8 cellular contexts compared by ENCODE assay signal in the genomic region with DNA sequence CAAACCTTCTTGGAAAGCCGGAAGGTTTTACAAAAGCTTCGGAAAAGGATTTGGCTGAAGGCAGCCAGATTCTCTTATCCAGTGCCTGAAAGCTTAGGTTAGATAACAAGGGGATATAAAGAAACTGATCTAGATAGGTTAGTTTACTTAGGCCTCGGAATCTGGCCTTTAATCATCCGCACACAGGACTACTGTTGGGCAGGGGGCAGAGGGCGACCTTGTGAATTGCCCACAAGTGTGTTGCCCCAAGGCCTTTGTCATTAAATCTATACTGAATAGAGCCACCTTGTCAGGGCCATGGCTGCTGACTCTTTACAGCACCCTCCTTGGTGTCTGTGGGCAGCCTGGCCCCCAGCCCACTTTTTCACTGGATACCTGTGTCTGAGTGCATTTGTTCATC.
"Had no signal": no experiment of that assay in that cellular context is flagged by ENCODE, and none has a peak within 500 bp of the region (broad histone marks: within the 10 kb centered on the region; RNA-seq: fewer than 3 reads in every experiment).

No MANE protein-coding gene starts in this region.

- ATAC-seq: HCT116 had no signal

- H3K4me3 Mint-ChIP-seq: HFFc6, IgD-negative memory B cell had no signal

- H3K4me3 ChIP-seq: HAP-1 had no signal

- H3K9me3 ChIP-seq: HAP-1 had no signal

- H3K4me1 ChIP-seq: HAP-1 had no signal

- H3K4me1 Mint-ChIP-seq: IgD-negative memory B cell had no signal

- DNase-seq: GOT3, H7, HFFc6, KBM-7 had no signal

- H3K27ac Mint-ChIP-seq: HFFc6, IgD-negative memory B cell had no signal

- FAIRE-seq: HTR-8/SVneo had no signal

- H3K36me3 ChIP-seq: HAP-1 had no signal
